1 cellular context compared by ENCODE assay signal in genomic region chr12:48000878-48001321, GRCh38.
TF ChIP-seq lines count a peak whose summit lies in the region.

No MANE protein-coding gene starts in this region.

TF ChIP-seq in A549, 52 proteins besides CTCF, POLR2A, EP300 and RAD21 (continued from another document):
- TF ChIP-seq REST (IDR thresholded peaks at IDR 0.05) (no peak), MAX (IDR thresholded peaks at IDR 0.05) (peak; percentile 65), KDM1A (IDR thresholded peaks at IDR 0.05; ENCODE audit: low read depth) (no peak), RFX5 (IDR thresholded peaks at IDR 0.05) (no peak), NR3C1 (IDR thresholded peaks at IDR 0.05) (no peak), RNF2 (IDR thresholded peaks at IDR 0.05; ENCODE audit: borderline replicate concordance, low read depth) (no peak), EHMT2 (IDR thresholded peaks at IDR 0.05; ENCODE audit: low read depth) (no peak), HEYL (CRISPR knock-in tag; IDR thresholded peaks at IDR 0.05) (no peak), USF2 (IDR thresholded peaks at IDR 0.05) (no peak), JUNB (IDR thresholded peaks at IDR 0.05) (no peak)
TF ChIP-seq in A549: peak in this region for 2.
